In genomic region chr5:150422075-150422474, GRCh38 we compare ENCODE assay signal across 23 cellular contexts. TPM values are rescaled to one million over a fixed set of nuclear protein-coding genes. Genes with fewer than 3 reads are reported as not detected.
"Had no signal": no experiment of that assay in that cellular context is flagged by ENCODE, and none has a peak within 500 bp of the region (broad histone marks: within the 10 kb centered on the region; RNA-seq: fewer than 3 reads in every experiment).

No MANE protein-coding gene starts in this region.

- H3K9me3 ChIP-seq: left lung, thyroid gland, uterus had no signal

- H3K27me3 Mint-ChIP-seq: activated CD8-positive, alpha-beta T cell treated with anti-CD3 and anti-CD28 coated beads for 36 hours; activated T-helper 17 cell treated with anti-CD3 and anti-CD28 coated beads, Interleukin-2, amount 50 U/mL, for 72 hours had no signal

- DNase-seq: activated CD4-positive, alpha-beta T cell treated with anti-CD3 and anti-CD28 coated beads for 48 hours; activated CD8-positive, alpha-beta T cell treated with anti-CD3 and anti-CD28 coated beads for 36 hours; activated naive CD4-positive, alpha-beta T cell; activated T-cell treated with anti-CD3 and anti-CD28 coated beads, Interleukin-2, amount 50 U/mL, for 1 hour; aorta; brain microvascular endothelial cell; central memory CD4-positive, alpha-beta T cell; erythroblast; foreskin melanocyte; hypothalamus; kidney; left lung; mammary epithelial cell; stimulated activated CD4-positive, alpha-beta T cell treated with anti-CD3 and anti-CD28 coated beads, Interleukin-4, amount 100 ng/mL, for 1 hour; thyroid gland; uterus had no signal

- H3K9me3 Mint-ChIP-seq: activated CD8-positive, alpha-beta T cell treated with anti-CD3 and anti-CD28 coated beads for 36 hours; activated T-helper 17 cell treated with anti-CD3 and anti-CD28 coated beads, Interleukin-2, amount 50 U/mL, for 72 hours; neural crest cell had no signal

- H3K4me3 ChIP-seq: left lung, smooth muscle cell, thyroid gland, uterus had no signal

- H3K36me3 ChIP-seq: brain microvascular endothelial cell, left lung, thyroid gland, uterus had no signal

- H3K4me2 ChIP-seq: smooth muscle cell had no signal

- H3K4me1 ChIP-seq: left lung, thyroid gland, uterus had no signal

- H3K27me3 ChIP-seq: brain microvascular endothelial cell, left lung, thyroid gland, uterus had no signal

- FAIRE-seq: colon, endometrium, kidney had no signal

- H3K27ac ChIP-seq: brain microvascular endothelial cell, left lung, thyroid gland, uterus had no signal

- ATAC-seq: activated CD8-positive, alpha-beta T cell treated with anti-CD3 and anti-CD28 coated beads for 36 hours; activated T-helper 17 cell treated with anti-CD3 and anti-CD28 coated beads, Interleukin-2, amount 50 U/mL, for 72 hours; left lung; sciatic nerve had no signal

- H3K4me3 Mint-ChIP-seq: activated CD8-positive, alpha-beta T cell treated with anti-CD3 and anti-CD28 coated beads for 36 hours; activated T-helper 17 cell treated with anti-CD3 and anti-CD28 coated beads, Interleukin-2, amount 50 U/mL, for 72 hours; neural crest cell had no signal

- H3K4me1 Mint-ChIP-seq: activated T-helper 17 cell treated with anti-CD3 and anti-CD28 coated beads, Interleukin-2, amount 50 U/mL, for 72 hours had no signal

- H3K27ac Mint-ChIP-seq: activated CD8-positive, alpha-beta T cell treated with anti-CD3 and anti-CD28 coated beads for 36 hours; activated T-helper 17 cell treated with anti-CD3 and anti-CD28 coated beads, Interleukin-2, amount 50 U/mL, for 72 hours had no signal

RNA-seq across cellular contexts. Expression of gene CD74, which starts 9.4 kb away (rescaled TPM):
- total RNA-seq: osteocyte had no signal
